In the genomic region with DNA sequence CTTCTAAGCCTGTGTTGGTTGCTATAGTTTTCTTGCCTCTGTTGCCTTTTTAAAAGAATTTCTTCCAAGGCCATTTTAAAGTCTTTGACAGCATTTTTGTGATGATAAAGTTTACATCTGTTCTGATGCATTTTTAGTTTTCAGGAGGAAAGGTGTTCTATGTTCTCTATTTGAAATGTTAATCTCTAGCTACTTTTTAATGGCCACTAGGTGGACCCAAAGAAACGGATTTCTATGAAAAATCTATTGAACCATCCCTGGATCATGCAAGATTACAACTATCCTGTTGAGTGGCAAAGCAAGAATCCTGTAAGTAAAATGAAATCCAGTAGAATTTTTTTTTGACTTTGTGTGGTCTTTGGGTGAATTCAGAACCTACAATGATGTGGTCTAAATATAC, we compare ENCODE assay signal across 8 cellular contexts.
DNase-seq lines count a peak whose midpoint lies in the region; ATAC-seq and TF ChIP-seq lines count a peak whose summit lies in the region.

No MANE protein-coding gene starts in this region.

- H3K4me3 ChIP-seq in NT2/D1 (ENCODE audit: insufficient read length, low read depth) (no peak overlapping the region), esophagus muscularis mucosa (no peak overlapping the region)

- WGBS in esophagus muscularis mucosa, result 0% methylated on average over 1 of the region's 1 CpG

- TF ChIP-seq CTCF in 22Rv1 (IDR thresholded peaks at IDR 0.05), result peak; percentile 79
- peak; percentile 46 for TF ChIP-seq CTCF in GM10266 (IDR thresholded peaks at IDR 0.05; ENCODE audit: control insufficient read depth, insufficient read depth, low read depth, missing control alignments)
- peak; percentile 14 to 51 (median 21) for TF ChIP-seq CTCF in esophagus muscularis mucosa (IDR thresholded peaks at IDR 0.05)

- H3K9me3 ChIP-seq in NT2/D1 (ENCODE audit: insufficient read depth, low read length) (no peaks in the 10 kb centered on the region), esophagus muscularis mucosa (no peaks in the 10 kb centered on the region)

- H3K4me1 ChIP-seq in NT2/D1 (ENCODE audit: insufficient read depth, insufficient read length) (no peaks in the 10 kb centered on the region), esophagus muscularis mucosa (no peaks in the 10 kb centered on the region)

- H3K36me3 ChIP-seq in NT2/D1 (ENCODE audit: insufficient read depth, insufficient read length, low read length) (peaks cover 66% of the 10 kb centered on the region), esophagus muscularis mucosa (no peaks in the 10 kb centered on the region)

- DNase-seq in GM10266 (ENCODE audit: extremely low spot score) (no peak), NT2/D1 (ENCODE audit: low read depth, low spot score) (peak; percentile 3), esophagus muscularis mucosa (ENCODE audit: extremely low spot score) (no peak), retina (peak; percentile 14), NCI-H1930 (lab: John Stamatoyannopoulos, UW) (no peak)
- DNase-seq in activated effector memory CD4-positive, alpha-beta T cell treated with Interleukin-2 at 50 U/mL for 16 hours, result no peak

- H3K27me3 ChIP-seq in NT2/D1 (ENCODE audit: insufficient read depth, insufficient read length) (no peaks in the 10 kb centered on the region), esophagus muscularis mucosa (no peaks in the 10 kb centered on the region)

- no peak for ATAC-seq in HG03439 (IDR thresholded peaks at IDR 0.05; ENCODE audit: unreplicated experiment)

- intact Hi-C loops in esophagus muscularis mucosa (cut with DNase I), result no loop called here

- H3K27ac ChIP-seq in 22Rv1 (no peak overlapping the region), esophagus muscularis mucosa (replicated peaks in 1 of 4) (no peak overlapping the region)

- no peak for TF ChIP-seq EP300 in esophagus muscularis mucosa (IDR thresholded peaks at IDR 0.05)

- no peak overlapping the region for H3K9ac ChIP-seq in NT2/D1 (ENCODE audit: insufficient read length, low read depth)

- no peak for TF ChIP-seq POLR2A in esophagus muscularis mucosa (IDR thresholded peaks at IDR 0.05; ENCODE audit: low read depth)

Comparison
In these comparisons a context has a peak if more than half of its experiments do, and no peak if none do; other contexts are left out.
1. CTCF ChIP-seq: peak in every context shown above with its lines; median percentile 79 in 22Rv1; 46 in GM10266; 21 in esophagus muscularis mucosa.
2. DNase-seq: peak in NT2/D1 (single experiment) and retina (single experiment); none in GM10266 (single experiment), esophagus muscularis mucosa (single experiment), activated effector memory CD4-positive, alpha-beta T cell treated with Interleukin-2 at 50 U/mL for 16 hours (single experiment) and NCI-H1930 (0 of 2).